Comparison of ENCODE assay signal across 8 cellular contexts in genomic region chr7:94510582-94511456, GRCh38. TPM values are rescaled to one million over a fixed set of nuclear protein-coding genes. Genes with fewer than 3 reads are reported as not detected.
A peak's percentile ranks its signal among the peaks of the same experiment; 100 is the strongest.
DNase-seq lines count a peak whose midpoint lies in the region; ATAC-seq and TF ChIP-seq lines count a peak whose summit lies in the region.

No MANE protein-coding gene starts in this region.

- H3K9me3 ChIP-seq in esophagus squamous epithelium (no peaks in the 10 kb centered on the region), stomach smooth muscle (ENCODE audit: control insufficient read depth in 2 of 2, low read length in 2 of 2) (no peaks in the 10 kb centered on the region)

- TF ChIP-seq CTCF in esophagus squamous epithelium (IDR thresholded peaks at IDR 0.05) = no peak

- H3K36me3 ChIP-seq in esophagus squamous epithelium (no peaks in the 10 kb centered on the region), stomach smooth muscle (ENCODE audit: control insufficient read depth in 2 of 2, insufficient read depth in 2 of 2, low read length in 2 of 2) (no peaks in the 10 kb centered on the region)

- peaks cover 0 to 50% (median 12%) of the 10 kb centered on the region in 3 donors for H3K4me1 ChIP-seq in esophagus squamous epithelium
- peaks cover 5% of the 10 kb centered on the region for H3K4me1 ChIP-seq in stomach smooth muscle (ENCODE audit: control insufficient read depth, insufficient read depth, low read length)

- no peak for TF ChIP-seq POLR2A in esophagus squamous epithelium (IDR thresholded peaks at IDR 0.05)

- intact Hi-C loops in esophagus squamous epithelium (cut with DNase I) = no loop called here

- in situ Hi-C loops in ACHN (cut with HindIII; ENCODE audit: low pct_ligation_motif_present, low pct_unique_long_range_greater_than_20kb, low sequenced_read_pairs) = no loop called here

- peak overlapping the region; percentile 82 to 90 for H3K9ac ChIP-seq in stomach smooth muscle (ENCODE audit: low read length in 2 of 2)

- WGBS in esophagus squamous epithelium, 2 donors = 33 to 34% methylated on average over 7 to 8 of the region's 16 CpGs

- H3K4me3 ChIP-seq in esophagus squamous epithelium (peak overlapping the region; percentile 66 to 96 (median 84)), stomach smooth muscle (ENCODE audit: low read length in 2 of 2) (peak overlapping the region; percentile 85 to 86)

- H3K27me3 ChIP-seq in esophagus squamous epithelium (no peaks in the 10 kb centered on the region), stomach smooth muscle (ENCODE audit: control insufficient read depth in 1 of 2, insufficient read depth in 2 of 2, low read length in 2 of 2) (no peaks in the 10 kb centered on the region)

- peak overlapping the region; percentile 89 to 94 (median 92) for H3K27ac ChIP-seq in esophagus squamous epithelium
- peak overlapping the region; percentile 72 for H3K27ac ChIP-seq in stomach smooth muscle (ENCODE audit: low read length)

- DNase-seq in ACHN (peak; percentile 56), NCI-H446 treated with DMSO at 0.1 percent for 48 hours (lab: John Stamatoyannopoulos, UW) (peak; percentile 68), activated T-cell treated with anti-CD3 and anti-CD28 coated beads for 24 hours (ENCODE audit: low read depth) (peak; percentile 7), esophagus squamous epithelium (lab: John Stamatoyannopoulos, UW) (no peak), myocyte (ENCODE audit: low read depth) (peak; percentile 92)

- ATAC-seq in GM18868 (IDR thresholded peaks at IDR 0.05; ENCODE audit: unreplicated experiment) (peak; percentile 17), HG03196 (IDR thresholded peaks at IDR 0.05; ENCODE audit: unreplicated experiment) (peak; percentile 21)

RNA-seq across cellular contexts. Expression of gene CASD1, which starts 1.2 kb away (rescaled TPM):
- total RNA-seq in esophagus squamous epithelium = 10 to 100 TPM in 2 of 4 donors, 1 to 10 TPM in 2; 2.3 to 28.3 (median 10.8) TPM
- 63.0 and 70.1 TPM in 2 replicates for total RNA-seq in myocyte
- polyA plus RNA-seq in myocyte (2012) = 12.3 TPM
